1 cellular context compared by ENCODE assay signal in the genomic region with DNA sequence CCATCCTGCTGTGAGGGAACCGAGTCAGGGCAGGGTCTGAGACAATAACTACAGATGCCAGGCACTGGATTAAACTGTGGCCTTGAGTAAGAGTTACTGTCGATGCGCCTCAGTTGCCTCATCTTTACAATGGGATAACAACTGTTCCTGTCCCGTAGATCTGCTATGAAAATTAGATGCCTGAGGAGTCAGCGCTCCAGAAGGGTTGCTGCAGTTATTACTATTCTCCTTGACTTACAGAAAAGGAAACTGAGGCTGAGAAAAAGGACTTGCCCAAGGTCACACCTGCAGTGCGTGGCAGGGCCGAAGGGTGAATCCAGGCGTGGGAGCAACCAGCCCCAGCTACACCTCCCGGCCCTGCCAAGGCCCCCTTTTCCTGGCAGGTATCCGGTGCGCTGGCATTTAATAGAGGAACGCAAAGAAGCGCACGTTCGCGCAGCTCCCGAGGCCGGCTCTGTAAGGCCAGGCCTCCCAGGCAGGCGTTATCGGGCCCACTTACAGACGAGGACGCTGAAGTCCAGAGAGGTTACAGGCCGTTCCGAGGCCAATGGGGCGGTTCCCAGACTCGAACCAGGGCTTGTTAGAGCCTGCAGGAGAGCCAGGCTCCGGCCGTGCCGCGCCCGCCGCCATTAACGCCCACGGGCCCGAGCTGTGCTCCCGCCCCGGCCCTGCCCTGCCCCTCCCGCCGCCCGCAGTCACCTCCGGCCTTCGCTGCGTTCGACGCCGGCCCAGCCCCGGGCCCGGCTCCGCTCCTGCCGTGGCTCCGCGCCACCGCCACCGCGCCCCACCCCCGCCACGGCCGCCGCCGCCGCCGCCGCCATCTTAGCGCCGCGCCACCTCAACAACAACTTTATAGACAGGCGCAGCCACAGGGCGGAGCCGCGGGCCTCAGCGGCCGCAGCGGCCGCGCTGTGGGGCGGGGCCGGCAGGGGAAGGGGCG.
A peak's percentile ranks its signal among the peaks of the same experiment; 100 is the strongest.
TF ChIP-seq lines count a peak whose summit lies in the region.

Gene C11orf68, minus strand, starts transcription at position 852 of the 940 bp plus-strand sequence. Its CDS starts 31 bp downstream, at position 821.

TF ChIP-seq in HepG2, 621 proteins besides CTCF, POLR2A, EP300 and RAD21 (continued from another document and continues in another):
- TF ChIP-seq ZNF280D (CRISPR knock-in tag; IDR thresholded peaks at IDR 0.05) = no peak
- 0 out of 2 replicates have a peak, but pooled peaks have one; percentile 14 for TF ChIP-seq ZFP82 (CRISPR knock-in tag; IDR thresholded peaks at IDR 0.05; ENCODE audit: borderline replicate concordance)
- no peak for TF ChIP-seq RXRB (CRISPR knock-in tag; IDR thresholded peaks at IDR 0.05; ENCODE audit: borderline replicate concordance)
- TF ChIP-seq FOXM1 (CRISPR knock-in tag; IDR thresholded peaks at IDR 0.05) = no peak
- TF ChIP-seq, protein P1, sequence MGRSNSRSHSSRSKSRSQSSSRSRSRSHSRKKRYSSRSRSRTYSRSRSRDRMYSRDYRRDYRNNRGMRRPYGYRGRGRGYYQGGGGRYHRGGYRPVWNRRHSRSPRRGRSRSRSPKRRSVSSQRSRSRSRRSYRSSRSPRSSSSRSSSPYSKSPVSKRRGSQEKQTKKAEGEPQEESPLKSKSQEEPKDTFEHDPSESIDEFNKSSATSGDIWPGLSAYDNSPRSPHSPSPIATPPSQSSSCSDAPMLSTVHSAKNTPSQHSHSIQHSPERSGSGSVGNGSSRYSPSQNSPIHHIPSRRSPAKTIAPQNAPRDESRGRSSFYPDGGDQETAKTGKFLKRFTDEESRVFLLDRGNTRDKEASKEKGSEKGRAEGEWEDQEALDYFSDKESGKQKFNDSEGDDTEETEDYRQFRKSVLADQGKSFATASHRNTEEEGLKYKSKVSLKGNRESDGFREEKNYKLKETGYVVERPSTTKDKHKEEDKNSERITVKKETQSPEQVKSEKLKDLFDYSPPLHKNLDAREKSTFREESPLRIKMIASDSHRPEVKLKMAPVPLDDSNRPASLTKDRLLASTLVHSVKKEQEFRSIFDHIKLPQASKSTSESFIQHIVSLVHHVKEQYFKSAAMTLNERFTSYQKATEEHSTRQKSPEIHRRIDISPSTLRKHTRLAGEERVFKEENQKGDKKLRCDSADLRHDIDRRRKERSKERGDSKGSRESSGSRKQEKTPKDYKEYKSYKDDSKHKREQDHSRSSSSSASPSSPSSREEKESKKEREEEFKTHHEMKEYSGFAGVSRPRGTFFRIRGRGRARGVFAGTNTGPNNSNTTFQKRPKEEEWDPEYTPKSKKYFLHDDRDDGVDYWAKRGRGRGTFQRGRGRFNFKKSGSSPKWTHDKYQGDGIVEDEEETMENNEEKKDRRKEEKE (IDR thresholded peaks at IDR 0.05) = no peak
- no peak for TF ChIP-seq ZNF230 (CRISPR knock-in tag; IDR thresholded peaks at IDR 0.05)
- no peak for TF ChIP-seq BCL6 (CRISPR knock-in tag; IDR thresholded peaks at IDR 0.05)
- TF ChIP-seq LCORL (IDR thresholded peaks at IDR 0.05) = no peak
- TF ChIP-seq LCORL (CRISPR knock-in tag; IDR thresholded peaks at IDR 0.05) = no peak
- TF ChIP-seq, protein P2, sequence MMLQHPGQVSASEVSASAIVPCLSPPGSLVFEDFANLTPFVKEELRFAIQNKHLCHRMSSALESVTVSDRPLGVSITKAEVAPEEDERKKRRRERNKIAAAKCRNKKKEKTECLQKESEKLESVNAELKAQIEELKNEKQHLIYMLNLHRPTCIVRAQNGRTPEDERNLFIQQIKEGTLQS (CRISPR knock-in tag; IDR thresholded peaks at IDR 0.05) = no peak
- no peak for TF ChIP-seq MIXL1 (CRISPR knock-in tag; IDR thresholded peaks at IDR 0.05)
- TF ChIP-seq ZNF704 (CRISPR knock-in tag; IDR thresholded peaks at IDR 0.05; ENCODE audit: borderline replicate concordance) = no peak
- no peak for TF ChIP-seq ZHX1 (CRISPR knock-in tag; IDR thresholded peaks at IDR 0.05; ENCODE audit: low read depth)
- TF ChIP-seq CBFB (CRISPR knock-in tag; IDR thresholded peaks at IDR 0.05) = no peak
- no peak for TF ChIP-seq ZNF331 (CRISPR knock-in tag; IDR thresholded peaks at IDR 0.05)
- no peak for TF ChIP-seq ZNF891 (CRISPR knock-in tag; IDR thresholded peaks at IDR 0.05)
- TF ChIP-seq, protein P3, sequence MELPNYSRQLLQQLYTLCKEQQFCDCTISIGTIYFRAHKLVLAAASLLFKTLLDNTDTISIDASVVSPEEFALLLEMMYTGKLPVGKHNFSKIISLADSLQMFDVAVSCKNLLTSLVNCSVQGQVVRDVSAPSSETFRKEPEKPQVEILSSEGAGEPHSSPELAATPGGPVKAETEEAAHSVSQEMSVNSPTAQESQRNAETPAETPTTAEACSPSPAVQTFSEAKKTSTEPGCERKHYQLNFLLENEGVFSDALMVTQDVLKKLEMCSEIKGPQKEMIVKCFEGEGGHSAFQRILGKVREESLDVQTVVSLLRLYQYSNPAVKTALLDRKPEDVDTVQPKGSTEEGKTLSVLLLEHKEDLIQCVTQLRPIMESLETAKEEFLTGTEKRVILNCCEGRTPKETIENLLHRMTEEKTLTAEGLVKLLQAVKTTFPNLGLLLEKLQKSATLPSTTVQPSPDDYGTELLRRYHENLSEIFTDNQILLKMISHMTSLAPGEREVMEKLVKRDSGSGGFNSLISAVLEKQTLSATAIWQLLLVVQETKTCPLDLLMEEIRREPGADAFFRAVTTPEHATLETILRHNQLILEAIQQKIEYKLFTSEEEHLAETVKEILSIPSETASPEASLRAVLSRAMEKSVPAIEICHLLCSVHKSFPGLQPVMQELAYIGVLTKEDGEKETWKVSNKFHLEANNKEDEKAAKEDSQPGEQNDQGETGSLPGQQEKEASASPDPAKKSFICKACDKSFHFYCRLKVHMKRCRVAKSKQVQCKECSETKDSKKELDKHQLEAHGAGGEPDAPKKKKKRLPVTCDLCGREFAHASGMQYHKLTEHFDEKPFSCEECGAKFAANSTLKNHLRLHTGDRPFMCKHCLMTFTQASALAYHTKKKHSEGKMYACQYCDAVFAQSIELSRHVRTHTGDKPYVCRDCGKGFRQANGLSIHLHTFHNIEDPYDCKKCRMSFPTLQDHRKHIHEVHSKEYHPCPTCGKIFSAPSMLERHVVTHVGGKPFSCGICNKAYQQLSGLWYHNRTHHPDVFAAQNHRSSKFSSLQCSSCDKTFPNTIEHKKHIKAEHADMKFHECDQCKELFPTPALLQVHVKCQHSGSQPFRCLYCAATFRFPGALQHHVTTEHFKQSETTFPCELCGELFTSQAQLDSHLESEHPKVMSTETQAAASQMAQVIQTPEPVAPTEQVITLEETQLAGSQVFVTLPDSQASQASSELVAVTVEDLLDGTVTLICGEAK (IDR thresholded peaks at IDR 0.05) = peak; percentile 69
- TF ChIP-seq, protein P3 (CRISPR knock-in tag; IDR thresholded peaks at IDR 0.05) = peak; percentile 99
- no peak for TF ChIP-seq ONECUT2 (CRISPR knock-in tag; IDR thresholded peaks at IDR 0.05)
- TF ChIP-seq ZNF142 (CRISPR knock-in tag; IDR thresholded peaks at IDR 0.05) = 0 out of 2 replicates have a peak, but pooled peaks have one; percentile 18
- TF ChIP-seq ATF1 (CRISPR knock-in tag; IDR thresholded peaks at IDR 0.05) = no peak
